Comparison of ENCODE assay signal across 19 cellular contexts in genomic region chr21:31988492-31989285, GRCh38.
DNase-seq lines count a peak whose midpoint lies in the region; ATAC-seq, FAIRE-seq and TF ChIP-seq lines count a peak whose summit lies in the region.
"Had no signal": no experiment of that assay in that cellular context is flagged by ENCODE, and none has a peak within 500 bp of the region (broad histone marks: within the 10 kb centered on the region; RNA-seq: fewer than 3 reads in every experiment).

No MANE protein-coding gene starts in this region.

- H3K4me3 ChIP-seq in adipocyte (ENCODE audit: low read length) (no peak overlapping the region), lower leg skin (ENCODE audit: low read depth, poor library complexity, severe bottlenecking) (no peak overlapping the region), transverse colon (no peak overlapping the region), small intestine (ENCODE audit: low read depth in 1 of 2, low read length in 2 of 2) (no peak overlapping the region)

- H3K27me3 ChIP-seq in adipocyte (replicated peaks; ENCODE audit: control insufficient read depth, insufficient read depth, low read length), result no peaks in the 10 kb centered on the region
- no peaks in the 10 kb centered on the region for H3K27me3 ChIP-seq in transverse colon
- no peaks in the 10 kb centered on the region for H3K27me3 ChIP-seq in small intestine (ENCODE audit: control insufficient read depth in 2 of 2, insufficient read depth in 2 of 2, low read length in 2 of 2)

- TF ChIP-seq POLR2A in lower leg skin (IDR thresholded peaks at IDR 0.05), result no peak
- TF ChIP-seq POLR2A in transverse colon (IDR thresholded peaks at IDR 0.05), result no peak

- H3K4me1 ChIP-seq in adipocyte (ENCODE audit: control insufficient read depth, insufficient read depth, low read length) (peaks cover 14% of the 10 kb centered on the region), transverse colon (peaks cover 0 to 4% (median 0%) of the 10 kb centered on the region in 4 donors), small intestine (ENCODE audit: control insufficient read depth in 2 of 2, insufficient read depth in 1 of 2, low read depth in 1 of 2, low read length in 1 of 2) (no peaks in the 10 kb centered on the region)

- H3K36me3 ChIP-seq in adipocyte (ENCODE audit: control insufficient read depth, insufficient read depth, low read length, severe bottlenecking), result no peaks in the 10 kb centered on the region
- H3K36me3 ChIP-seq in transverse colon, result no peaks in the 10 kb centered on the region
- no peaks in the 10 kb centered on the region for H3K36me3 ChIP-seq in small intestine (ENCODE audit: control insufficient read depth in 2 of 2, insufficient read depth in 2 of 2, low read length in 2 of 2)

- H3K9me3 ChIP-seq in adipocyte (ENCODE audit: control insufficient read depth, low read length) (no peaks in the 10 kb centered on the region), transverse colon (no peaks in the 10 kb centered on the region), small intestine (ENCODE audit: control insufficient read depth, low read depth) (no peaks in the 10 kb centered on the region)
- H3K9me3 ChIP-seq: SK-N-SH had no signal

- no peak for TF ChIP-seq EP300 in transverse colon (IDR thresholded peaks at IDR 0.05; ENCODE audit: low read depth)

- 64 to 79% methylated on average over 4 of the region's 4 CpGs for WGBS in lower leg skin, 2 donors
- 64 to 80% methylated on average over 4 of the region's 4 CpGs for WGBS in transverse colon (ENCODE audit: low coverage in 1 of 2), 2 donors
- 79 to 94% (median 83%) methylated on average over 4 of the region's 4 CpGs for WGBS in small intestine, 3 donors

- intact Hi-C loops in lower leg skin (cut with DNase I; ENCODE audit: low total_unique reads), result no loop called here
- intact Hi-C loops in transverse colon (cut with DNase I; ENCODE audit: low total_unique reads), result no loop called here

- no peak for FAIRE-seq in small intestine (lab: Jason Lieb, UNC)
- FAIRE-seq: GM12892, GM19239, HTR-8/SVneo had no signal

- no peak for TF ChIP-seq CTCF in lower leg skin (IDR thresholded peaks at IDR 0.05)
- no peak for TF ChIP-seq CTCF in transverse colon (IDR thresholded peaks at IDR 0.05)

- H3K27ac ChIP-seq in transverse colon (no peak overlapping the region), small intestine (ENCODE audit: low read depth in 1 of 2, low read length in 1 of 2) (no peak overlapping the region)
- H3K27ac ChIP-seq: 22Rv1, C4-2B had no signal

- H3K9ac ChIP-seq in adipocyte (ENCODE audit: low read length), result no peak overlapping the region
- H3K9ac ChIP-seq: SK-N-SH had no signal

- in situ Hi-C loops in transverse colon (cut with MboI; ENCODE audit: low pct_ligation_motif_present in 1 of 4, low pct_unique_long_range_greater_than_20kb in 1 of 4, low sequenced_read_pairs in 3 of 4), result no loop called here

- DNase-seq in NCI-H82 (lab: John Stamatoyannopoulos, UW) (peak; percentile 13), NCI-H82 treated with DMSO at 0.1 percent for 48 hours (lab: John Stamatoyannopoulos, UW; ENCODE audit: unreplicated experiment) (no peak), adipocyte (ENCODE audit: low read depth) (peak; percentile 27), lower leg skin (ENCODE audit: low spot score in 2 of 2) (peak; percentile 31 to 76), MV-4-11 (lab: John Stamatoyannopoulos, UW) (no peak), transverse colon (no peak), small intestine (no peak)
- DNase-seq: NCI-H1105, NCI-H187, Right ventricle myocardium superior, SK-N-SH had no signal

- no peak for ATAC-seq in HG03039 (IDR thresholded peaks at IDR 0.05; ENCODE audit: unreplicated experiment)
- ATAC-seq: HCT116, Panc1 had no signal

Comparison
In these comparisons a context has a peak if more than half of its experiments do, and no peak if none do; other contexts are left out.
1. DNase-seq: peak in NCI-H82 (single experiment), adipocyte (single experiment) and lower leg skin (2 of 2); none in NCI-H82 treated with DMSO at 0.1 percent for 48 hours (single experiment), MV-4-11 (single experiment), transverse colon (single experiment) and small intestine (single experiment).